Comparison of ENCODE assay signal across 1 cellular context in genomic region chr14:99327050-99327449, GRCh38.
TF ChIP-seq lines count a peak whose summit lies in the region.

No MANE protein-coding gene starts in this region.

TF ChIP-seq in SK-N-SH treated with all-trans-retinoic acid at 6 μM for 48 hours, 23 proteins besides CTCF, POLR2A, EP300 and RAD21 (continued from another document):
- TF ChIP-seq, protein P1, sequence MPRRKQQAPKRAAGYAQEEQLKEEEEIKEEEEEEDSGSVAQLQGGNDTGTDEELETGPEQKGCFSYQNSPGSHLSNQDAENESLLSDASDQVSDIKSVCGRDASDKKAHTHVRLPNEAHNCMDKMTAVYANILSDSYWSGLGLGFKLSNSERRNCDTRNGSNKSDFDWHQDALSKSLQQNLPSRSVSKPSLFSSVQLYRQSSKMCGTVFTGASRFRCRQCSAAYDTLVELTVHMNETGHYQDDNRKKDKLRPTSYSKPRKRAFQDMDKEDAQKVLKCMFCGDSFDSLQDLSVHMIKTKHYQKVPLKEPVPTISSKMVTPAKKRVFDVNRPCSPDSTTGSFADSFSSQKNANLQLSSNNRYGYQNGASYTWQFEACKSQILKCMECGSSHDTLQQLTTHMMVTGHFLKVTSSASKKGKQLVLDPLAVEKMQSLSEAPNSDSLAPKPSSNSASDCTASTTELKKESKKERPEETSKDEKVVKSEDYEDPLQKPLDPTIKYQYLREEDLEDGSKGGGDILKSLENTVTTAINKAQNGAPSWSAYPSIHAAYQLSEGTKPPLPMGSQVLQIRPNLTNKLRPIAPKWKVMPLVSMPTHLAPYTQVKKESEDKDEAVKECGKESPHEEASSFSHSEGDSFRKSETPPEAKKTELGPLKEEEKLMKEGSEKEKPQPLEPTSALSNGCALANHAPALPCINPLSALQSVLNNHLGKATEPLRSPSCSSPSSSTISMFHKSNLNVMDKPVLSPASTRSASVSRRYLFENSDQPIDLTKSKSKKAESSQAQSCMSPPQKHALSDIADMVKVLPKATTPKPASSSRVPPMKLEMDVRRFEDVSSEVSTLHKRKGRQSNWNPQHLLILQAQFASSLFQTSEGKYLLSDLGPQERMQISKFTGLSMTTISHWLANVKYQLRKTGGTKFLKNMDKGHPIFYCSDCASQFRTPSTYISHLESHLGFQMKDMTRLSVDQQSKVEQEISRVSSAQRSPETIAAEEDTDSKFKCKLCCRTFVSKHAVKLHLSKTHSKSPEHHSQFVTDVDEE (CRISPR knock-in tag; IDR thresholded peaks at IDR 0.05) = no peak
- TF ChIP-seq OSR1 (CRISPR knock-in tag; IDR thresholded peaks at IDR 0.05) (no peak), ZFP3 (CRISPR knock-in tag; IDR thresholded peaks at IDR 0.05) (no peak), ISL1 (CRISPR knock-in tag; IDR thresholded peaks at IDR 0.05) (no peak), PATZ1 (CRISPR knock-in tag; IDR thresholded peaks at IDR 0.05; ENCODE audit: borderline replicate concordance) (no peak), ARNTL (CRISPR knock-in tag; IDR thresholded peaks at IDR 0.05; ENCODE audit: borderline replicate concordance, low read depth) (no peak), RARB (CRISPR knock-in tag; IDR thresholded peaks at IDR 0.05) (no peak)
